Comparison of ENCODE assay signal across 15 cellular contexts in the genomic region with DNA sequence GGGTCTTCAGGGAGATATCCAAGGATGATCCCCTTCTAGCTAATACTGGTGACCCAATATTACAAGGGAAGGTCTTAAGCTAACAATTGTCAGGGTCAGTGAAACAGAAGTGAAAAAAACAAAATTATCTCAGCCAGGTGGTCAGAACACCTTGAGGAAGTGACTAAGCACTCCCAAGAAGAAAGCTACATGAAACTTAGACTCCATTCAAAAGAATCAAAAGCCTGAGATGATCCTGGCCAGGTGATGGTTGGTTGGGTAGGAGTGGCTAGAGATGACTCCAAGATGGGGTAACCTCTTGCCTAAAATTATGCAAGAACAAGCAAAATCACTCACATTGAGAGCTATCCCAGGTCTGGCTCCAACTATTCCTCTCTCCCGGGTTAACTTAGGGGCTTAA.
"Had no signal": no experiment of that assay in that cellular context is flagged by ENCODE, and none has a peak within 500 bp of the region (broad histone marks: within the 10 kb centered on the region; RNA-seq: fewer than 3 reads in every experiment).

No MANE protein-coding gene starts in this region.

- H3K27me3 ChIP-seq: adrenal gland, colonic mucosa, esophagus squamous epithelium had no signal

- H3K9me2 ChIP-seq: SK-N-SH had no signal

- H3K9ac ChIP-seq: SK-N-SH had no signal

- H3K4me2 ChIP-seq: SK-N-SH had no signal

- H3K27ac ChIP-seq: adrenal gland, colonic mucosa, esophagus squamous epithelium had no signal

- H3K9me3 Mint-ChIP-seq: naive thymus-derived CD4-positive, alpha-beta T cell; T-cell had no signal

- H3K4me3 ChIP-seq: adrenal gland, colonic mucosa, esophagus squamous epithelium, mucosa of descending colon had no signal

- ATAC-seq: activated CD4-positive, CD25-positive, alpha-beta regulatory T cell treated with anti-CD3 and anti-CD28 coated beads, Interleukin-2, amount 50 U/mL, for 24 hours; left lobe of liver; mucosa of descending colon; naive thymus-derived CD4-positive, alpha-beta T cell; T-cell had no signal

- DNase-seq: adrenal gland; caudate nucleus; colonic mucosa; esophagus squamous epithelium; hippocampal formation; mucosa of descending colon; naive thymus-derived CD4-positive, alpha-beta T cell; retina; SK-N-SH; stimulated activated CD4-positive, alpha-beta T cell treated with anti-CD3 and anti-CD28 coated beads, Interleukin-12 subunit alpha, Interleukin-12 subunit beta, amount 100 ng/mL, for 4 hours; stimulated activated CD4-positive, alpha-beta T cell treated with anti-CD3 and anti-CD28 coated beads, Interleukin-2, amount 100 ng/mL, for 24 hours; T-cell; T1000 had no signal

- H3K27me3 Mint-ChIP-seq: naive thymus-derived CD4-positive, alpha-beta T cell; T-cell had no signal

- H3K9me3 ChIP-seq: adrenal gland, colonic mucosa, esophagus squamous epithelium, mucosa of descending colon, SK-N-SH had no signal
